In genomic region chr22:47567741-47568140, GRCh38 we compare ENCODE assay signal across 23 cellular contexts.
"Had no signal": no experiment of that assay in that cellular context is flagged by ENCODE, and none has a peak within 500 bp of the region (broad histone marks: within the 10 kb centered on the region; RNA-seq: fewer than 3 reads in every experiment).

No MANE protein-coding gene starts in this region.

- H3K27me3 ChIP-seq: neural progenitor cell, pancreas, right lobe of liver, sigmoid colon, thyroid gland, tibial nerve, vagina had no signal

- H3K36me3 ChIP-seq: neural progenitor cell, pancreas, right lobe of liver, sigmoid colon, stomach, thoracic aorta, thyroid gland, tibial nerve, vagina had no signal

- H3K27ac ChIP-seq: neural progenitor cell, pancreas, psoas muscle, right lobe of liver, sigmoid colon, stomach, thoracic aorta, thyroid gland, tibial nerve, vagina had no signal

- H3K9me3 ChIP-seq: pancreas, psoas muscle, right lobe of liver, sigmoid colon, stomach, thoracic aorta, thyroid gland, tibial nerve, vagina had no signal

- ATAC-seq: naive thymus-derived CD4-positive, alpha-beta T cell; natural killer cell; pancreas; psoas muscle; right cardiac atrium; right lobe of liver; stimulated activated effector memory CD8-positive, alpha-beta T cell treated with anti-CD3 and anti-CD28 coated beads, Interleukin-12 subunit alpha, Interleukin-12 subunit beta, amount 100 ng/mL, for 72 hours; stimulated activated naive B cell treated with anti-CD40 and anti-IgM and Interleukin-4, amounts not matched to agents 10 μg/mL and 1 μg/mL and 100 μg/mL, for 72 hours had no signal

- H3K4me1 ChIP-seq: neural progenitor cell, pancreas, psoas muscle, right lobe of liver, thyroid gland, tibial nerve, vagina had no signal

- DNase-seq: natural killer cell; occipital lobe; pancreas; psoas muscle; right cardiac atrium; sigmoid colon; small intestine; stimulated activated CD4-positive, alpha-beta T cell treated with anti-CD3 and anti-CD28 coated beads, Interleukin-15, amount 100 ng/mL, for 24 hours; stimulated activated CD4-positive, alpha-beta T cell treated with anti-CD3 and anti-CD28 coated beads, Interleukin-2, amount 100 ng/mL, for 24 hours; stimulated activated CD4-positive, alpha-beta T cell treated with anti-CD3 and anti-CD28 coated beads, Interleukin-2, amount 100 ng/mL, for 48 hours; stimulated activated CD4-positive, alpha-beta T cell treated with anti-CD3 and anti-CD28 coated beads, Interleukin-4, amount 100 ng/mL, for 24 hours; stimulated activated naive B cell treated with anti-CD40 and anti-IgM and Interleukin-4, amounts not matched to agents 10 μg/mL and 1 μg/mL and 100 μg/mL, for 72 hours; stimulated activated naive CD4-positive, alpha-beta T cell treated with Interleukin-2 at 50 U/mL for 16 hours; stomach; thyroid gland; trophoblast cell had no signal

- H3K4me3 ChIP-seq: neural progenitor cell, pancreas, psoas muscle, right lobe of liver, sigmoid colon, stomach, thoracic aorta, thyroid gland, tibial nerve, vagina had no signal
